1 cellular context compared by ENCODE assay signal in the genomic region with DNA sequence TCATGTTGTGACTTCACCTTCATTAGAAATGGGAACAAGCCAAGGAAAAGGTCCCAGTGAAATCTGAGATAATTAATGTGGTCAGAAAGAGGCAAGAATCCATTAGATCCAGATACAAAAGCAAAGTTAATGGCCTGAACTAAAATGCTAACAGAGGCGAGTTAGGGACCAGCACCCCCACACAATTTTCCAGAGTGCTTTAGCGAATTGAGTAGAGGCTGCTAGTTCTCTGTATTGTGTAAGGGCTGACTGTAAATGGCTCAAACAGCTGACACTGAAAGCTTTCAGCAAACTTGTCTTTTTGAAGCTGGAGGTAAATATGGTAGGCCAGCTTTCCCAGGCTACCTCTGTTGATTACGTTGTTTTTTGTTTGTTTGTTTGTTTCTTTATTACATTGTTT.
TF ChIP-seq lines count a peak whose summit lies in the region.

No MANE protein-coding gene starts in this region.

TF ChIP-seq in K562, 482 proteins besides CTCF, POLR2A, EP300 and RAD21 (continued from another document):
- TF ChIP-seq, protein P1, sequence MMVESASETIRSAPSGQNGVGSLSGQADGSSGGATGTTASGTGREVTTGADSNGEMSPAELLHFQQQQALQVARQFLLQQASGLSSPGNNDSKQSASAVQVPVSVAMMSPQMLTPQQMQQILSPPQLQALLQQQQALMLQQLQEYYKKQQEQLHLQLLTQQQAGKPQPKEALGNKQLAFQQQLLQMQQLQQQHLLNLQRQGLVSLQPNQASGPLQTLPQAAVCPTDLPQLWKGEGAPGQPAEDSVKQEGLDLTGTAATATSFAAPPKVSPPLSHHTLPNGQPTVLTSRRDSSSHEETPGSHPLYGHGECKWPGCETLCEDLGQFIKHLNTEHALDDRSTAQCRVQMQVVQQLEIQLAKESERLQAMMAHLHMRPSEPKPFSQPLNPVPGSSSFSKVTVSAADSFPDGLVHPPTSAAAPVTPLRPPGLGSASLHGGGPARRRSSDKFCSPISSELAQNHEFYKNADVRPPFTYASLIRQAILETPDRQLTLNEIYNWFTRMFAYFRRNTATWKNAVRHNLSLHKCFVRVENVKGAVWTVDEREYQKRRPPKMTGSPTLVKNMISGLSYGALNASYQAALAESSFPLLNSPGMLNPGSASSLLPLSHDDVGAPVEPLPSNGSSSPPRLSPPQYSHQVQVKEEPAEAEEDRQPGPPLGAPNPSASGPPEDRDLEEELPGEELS (CRISPR knock-in tag; IDR thresholded peaks at IDR 0.05; ENCODE audit: borderline replicate concordance) = no peak
- TF ChIP-seq KHSRP (IDR thresholded peaks at IDR 0.05) = no peak
- no peak for TF ChIP-seq KDM1A (IDR thresholded peaks at IDR 0.05)
